ENCODE assay signal across 8 cellular contexts in genomic region chr5:98927242-98927987, GRCh38. TPM values are rescaled to one million over a fixed set of nuclear protein-coding genes. Genes with fewer than 3 reads are reported as not detected.
A peak's percentile ranks its signal among the peaks of the same experiment; 100 is the strongest.
DNase-seq lines count a peak whose midpoint lies in the region; ATAC-seq and TF ChIP-seq lines count a peak whose summit lies in the region.

No MANE protein-coding gene starts in this region.

- ATAC-seq in GM18505 (IDR thresholded peaks at IDR 0.05; ENCODE audit: unreplicated experiment) = no peak
- ATAC-seq in HG03354 (IDR thresholded peaks at IDR 0.05; ENCODE audit: poor library complexity, severe bottlenecking, unreplicated experiment) = peak; percentile 0

- intact Hi-C loops in A673 (cut with micrococcal nuclease; ENCODE audit: unreplicated experiment) = loop anchor here (5.0 kb wide), 2 partner anchors 105 to 155 kb away; partner anchors contain the start of gene RGMB

- CTCF ChIA-PET in A673 (lab: Charles Lee) = no interaction called here

- H3K36me3 ChIP-seq in A673 (ENCODE audit: insufficient read depth, low read length, poor library complexity, severe bottlenecking) = peaks cover 37% of the 10 kb centered on the region
- H3K36me3 ChIP-seq in iPS-18a (ENCODE audit: control insufficient read depth, low read depth, low read length) = peaks cover 32% of the 10 kb centered on the region

- 0 to 1% (median 1%) methylated on average over 14 of the region's 14 CpGs for WGBS in adipose tissue, 3 donors

- POLR2A ChIA-PET in A673 (lab: Charles Lee; ENCODE audit: low non-redundant PET) = no interaction called here

- H3K27ac ChIP-seq in A673 (ENCODE audit: low read depth, low read length, poor library complexity, severe bottlenecking) (peak overlapping the region; percentile 97), adipose tissue (ENCODE audit: low read depth, low read length) (peak overlapping the region; percentile 94), iPS-18a (ENCODE audit: low read length) (peak overlapping the region; percentile 1), skin epidermis (peak overlapping the region; percentile 82 to 100 (median 99))

- no peaks in the 10 kb centered on the region for H3K27me3 ChIP-seq in A673 (replicated peaks; ENCODE audit: insufficient read depth, low read depth, low read length, poor library complexity)
- H3K27me3 ChIP-seq in iPS-18a (ENCODE audit: control insufficient read depth, insufficient read depth, low read length) = no peaks in the 10 kb centered on the region

- no peak for TF ChIP-seq CTCF in A673 (conservative IDR thresholded peaks at IDR 0.05; ENCODE audit: low read depth, low read length)

- BruUV-seq in A673 (replicated peaks; lab: Mats Ljungman, UMichigan) = TSS peak; percentile 28

- TF ChIP-seq POLR2A in GM18505 (IDR thresholded peaks at IDR 0.05; ENCODE audit: borderline replicate concordance, extremely low read depth, insufficient read depth, insufficient read length) = peak; percentile 69

- peak; percentile 35 for DNase-seq in A673 (ENCODE audit: low spot score)
- DNase-seq in SK-N-DZ (ENCODE audit: low spot score) = peak; percentile 34
- DNase-seq in cerebellar nuclear complex (lab: John Stamatoyannopoulos, UW) = no peak

- peaks cover 15% of the 10 kb centered on the region for H3K4me1 ChIP-seq in A673 (ENCODE audit: insufficient read depth, low read length, poor library complexity, severe bottlenecking)
- H3K4me1 ChIP-seq in iPS-18a (ENCODE audit: control insufficient read depth, low read depth, low read length) = peaks cover 7% of the 10 kb centered on the region

- H3K9me3 ChIP-seq in A673 (ENCODE audit: low read depth, low read length, poor library complexity, severe bottlenecking) (no peaks in the 10 kb centered on the region), iPS-18a (ENCODE audit: control insufficient read depth, low read depth, low read length) (no peaks in the 10 kb centered on the region)

- peak overlapping the region; percentile 85 for H3K4me3 ChIP-seq in A673 (ENCODE audit: low read depth, low read length, poor library complexity, severe bottlenecking)
- peak overlapping the region; percentile 91 for H3K4me3 ChIP-seq in iPS-18a (ENCODE audit: low read length)
- H3K4me3 ChIP-seq in skin epidermis = peak overlapping the region; percentile 69 to 99 (median 93)

- peak overlapping the region; percentile 77 for H3K9ac ChIP-seq in iPS-18a (ENCODE audit: low read length)

RNA-seq across cellular contexts. Expression of gene CHD1, which starts 1.4 kb away (rescaled TPM):
- 57.8 and 61.0 TPM in 2 replicates for total RNA-seq in A673 (2021)
- polyA plus RNA-seq in SK-N-DZ (2014; cell fraction: cytosol; rRNA removed) = 35.8 and 40.4 TPM in 2 replicates
- polyA plus RNA-seq in SK-N-DZ (2014; cell fraction: nucleus; rRNA removed) = 130 and 132 TPM in 2 replicates
- 10 to 100 TPM in 2 of 3 donors, 1 to 10 TPM in 1; 6.7 to 27.3 (median 21.4) TPM for polyA plus RNA-seq in adipose tissue

Comparison
In these comparisons a context has a peak if more than half of its experiments do, and no peak if none do; other contexts are left out.
1. DNase-seq: peak in A673 (single experiment) and SK-N-DZ (single experiment); none in cerebellar nuclear complex (0 of 2).
2. H3K27ac ChIP-seq: peak in every context shown above with its lines; median percentile 99 in skin epidermis; 97 in A673; 94 in adipose tissue; 1 in iPS-18a.
3. Peak in every context shown above with its lines, with median percentiles within 50 percentile points of each other: H3K4me3 ChIP-seq.